In genomic region chrX:103608305-103608963, GRCh38 we compare ENCODE assay signal across 8 cellular contexts. TPM values are rescaled to one million over a fixed set of nuclear protein-coding genes. Genes with fewer than 3 reads are reported as not detected.
A peak's percentile ranks its signal among the peaks of the same experiment; 100 is the strongest.
DNase-seq lines count a peak whose midpoint lies in the region; ATAC-seq and TF ChIP-seq lines count a peak whose summit lies in the region.

No MANE protein-coding gene starts in this region.

- H3K4me1 ChIP-seq in thymus (ENCODE audit: control insufficient read depth, insufficient read depth, low read length) = no peaks in the 10 kb centered on the region

- H3K4me1 Mint-ChIP-seq in activated T-cell treated with anti-CD3 and anti-CD28 coated beads, Interleukin-2, amount 50 U/mL, for 4 hours (ENCODE audit: low read depth) = peaks cover 8% of the 10 kb centered on the region
- H3K4me1 Mint-ChIP-seq in brain = peaks cover 28% of the 10 kb centered on the region

- no peaks in the 10 kb centered on the region for H3K27me3 ChIP-seq in thymus (ENCODE audit: control insufficient read depth, insufficient read depth)

- no peaks in the 10 kb centered on the region for H3K9me3 Mint-ChIP-seq in activated T-cell treated with anti-CD3 and anti-CD28 coated beads, Interleukin-2, amount 50 U/mL, for 4 hours
- peaks cover 0 to 2% (median 0%) of the 10 kb centered on the region in 5 experiments for H3K9me3 Mint-ChIP-seq in brain

- no peaks in the 10 kb centered on the region for H3K36me3 ChIP-seq in thymus (ENCODE audit: control insufficient read depth, insufficient read depth)

- peak overlapping the region; percentile 67 to 96 (median 94) for H3K27ac Mint-ChIP-seq in brain

- intact Hi-C loops in left colon (cut with DNase I, micrococcal nuclease) = no loop called here

- WGBS in thymus = 14% methylated on average over 21 of the region's 21 CpGs

- H3K27ac ChIP-seq in thymus (ENCODE audit: low read depth) = peak overlapping the region; percentile 70

- no peaks in the 10 kb centered on the region for H3K9me3 ChIP-seq in thymus (ENCODE audit: control insufficient read depth)

- no peaks in the 10 kb centered on the region for H3K36me3 Mint-ChIP-seq in activated T-cell treated with anti-CD3 and anti-CD28 coated beads, Interleukin-2, amount 50 U/mL, for 4 hours (ENCODE audit: insufficient read depth)
- H3K36me3 Mint-ChIP-seq in brain = peaks cover 17% of the 10 kb centered on the region

- ATAC-seq in activated T-cell treated with anti-CD3 and anti-CD28 coated beads, Interleukin-2, amount 50 U/mL, for 4 hours = peak in 1 of 2 donors; percentile 21
- ATAC-seq in HG03432 (IDR thresholded peaks at IDR 0.05; ENCODE audit: unreplicated experiment) = peak; percentile 20
- peak; percentile 12 for ATAC-seq in left colon
- no peak for ATAC-seq in HG03565 (IDR thresholded peaks at IDR 0.05; ENCODE audit: unreplicated experiment)

- peak overlapping the region; percentile 60 for H3K4me3 ChIP-seq in thymus (ENCODE audit: low read length)

- DNase-seq in activated T-cell treated with anti-CD3 and anti-CD28 coated beads, Interleukin-2, amount 50 U/mL, for 4 hours = no peak
- DNase-seq in activated T-cell treated with anti-CD3 and anti-CD28 coated beads for 4 hours = no peak
- DNase-seq in left colon = peak; percentile 15 to 24
- DNase-seq in activated CD4-positive, CD25-positive, alpha-beta regulatory T cell (lab: John Stamatoyannopoulos, UW) = no peak

- H3K27me3 Mint-ChIP-seq in activated T-cell treated with anti-CD3 and anti-CD28 coated beads, Interleukin-2, amount 50 U/mL, for 4 hours (ENCODE audit: low read depth) = no peaks in the 10 kb centered on the region
- peaks cover 14% of the 10 kb centered on the region for H3K27me3 Mint-ChIP-seq in brain

- no peak for TF ChIP-seq CTCF in brain (conservative IDR thresholded peaks at IDR 0.05)

- H3K4me3 Mint-ChIP-seq in activated T-cell treated with anti-CD3 and anti-CD28 coated beads, Interleukin-2, amount 50 U/mL, for 4 hours = peak overlapping the region; percentile 79
- peak overlapping the region; percentile 84 to 90 (median 88) for H3K4me3 Mint-ChIP-seq in brain

RNA-seq across cellular contexts. Expression of gene TCEAL3, which starts 0.7 kb away (rescaled TPM):
- total RNA-seq in activated T-cell treated with anti-CD3 and anti-CD28 coated beads, Interleukin-2, amount 50 U/mL, for 4 hours = 1 to 10 TPM; 2.5 to 4.3 (median 2.5) TPM
- polyA plus RNA-seq in brain (ENCODE audit: insufficient read depth, low read depth, low replicate concordance) (111 TPM), thymus (25.9 TPM)
- 1 to 10 TPM; 7.3 to 8.3 TPM for total RNA-seq in left colon

RNA-seq across cellular contexts. Expression of gene TCEAL1, which starts 20.3 kb away (rescaled TPM):
- 1 to 10 TPM; 5.3 to 5.5 (median 5.4) TPM for total RNA-seq in activated T-cell treated with anti-CD3 and anti-CD28 coated beads, Interleukin-2, amount 50 U/mL, for 4 hours
- polyA plus RNA-seq in brain (ENCODE audit: insufficient read depth, low read depth, low replicate concordance) = 28.5 TPM
- 10 to 100 TPM; 10.2 to 17.8 TPM for total RNA-seq in left colon
- 55.7 TPM for polyA plus RNA-seq in thymus

RNA-seq across cellular contexts. Expression of gene TCEAL4, which starts 23.1 kb away (rescaled TPM):
- total RNA-seq in activated T-cell treated with anti-CD3 and anti-CD28 coated beads, Interleukin-2, amount 50 U/mL, for 4 hours = 10 to 100 TPM; 10.6 to 14.7 (median 10.8) TPM
- polyA plus RNA-seq in brain (ENCODE audit: insufficient read depth, low read depth, low replicate concordance) (126 TPM), thymus (200 TPM)
- total RNA-seq in left colon = 10 to 100 TPM; 20.1 to 23.2 TPM

Comparison
In these comparisons a context has a peak if more than half of its experiments do, and no peak if none do; other contexts are left out.
1. DNase-seq: peak in left colon (2 of 2); none in activated T-cell treated with anti-CD3 and anti-CD28 coated beads, Interleukin-2, amount 50 U/mL, for 4 hours (single experiment), activated T-cell treated with anti-CD3 and anti-CD28 coated beads for 4 hours (single experiment) and activated CD4-positive, CD25-positive, alpha-beta regulatory T cell (0 of 4).